23 cellular contexts compared by ENCODE assay signal in the genomic region with DNA sequence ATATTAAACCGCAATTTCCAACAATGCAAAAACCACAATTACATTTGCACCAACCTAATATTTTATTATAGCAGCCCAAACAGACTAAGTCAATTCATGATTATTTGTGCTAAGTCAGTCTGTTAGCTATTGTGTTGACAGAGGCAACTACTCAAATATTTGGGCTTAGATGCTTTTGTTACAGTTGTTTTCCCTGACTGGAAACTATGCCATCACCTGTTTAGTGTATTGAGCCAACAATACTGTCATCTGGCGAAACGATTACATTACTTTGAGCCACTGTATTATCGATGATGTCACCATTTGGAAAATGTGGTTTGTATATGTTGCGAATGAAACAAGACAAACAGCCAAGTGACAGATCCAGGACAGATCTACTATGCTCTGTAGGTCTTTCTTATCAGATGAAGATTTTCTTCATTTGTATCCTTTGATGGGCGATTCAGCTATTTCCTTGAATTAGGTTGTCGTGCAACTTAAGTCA. TPM values are rescaled to one million over a fixed set of nuclear protein-coding genes. Genes with fewer than 3 reads are reported as not detected.
A peak's percentile ranks its signal among the peaks of the same experiment; 100 is the strongest.
DNase-seq lines count a peak whose midpoint lies in the region; ATAC-seq and TF ChIP-seq lines count a peak whose summit lies in the region.
"Had no signal": no experiment of that assay in that cellular context is flagged by ENCODE, and none has a peak within 500 bp of the region (broad histone marks: within the 10 kb centered on the region; RNA-seq: fewer than 3 reads in every experiment).

No MANE protein-coding gene starts in this region.

- no peak for ATAC-seq in HG02870 (IDR thresholded peaks at IDR 0.05; ENCODE audit: unreplicated experiment)
- no peak for ATAC-seq in GM18498 (IDR thresholded peaks at IDR 0.05; ENCODE audit: unreplicated experiment)
- ATAC-seq in CD4-positive, alpha-beta T cell (ENCODE audit: poor library complexity): no peak
- ATAC-seq: GM12878, Panc1, T-cell had no signal

- no peaks in the 10 kb centered on the region for H3K27me3 ChIP-seq in CD4-positive, alpha-beta T cell (ENCODE audit: control insufficient read depth, insufficient read depth, low read length)
- H3K27me3 ChIP-seq: BE2C, MG63 had no signal

- TF ChIP-seq CTCF in CD4-positive, alpha-beta T cell (IDR thresholded peaks at IDR 0.05): no peak

- DNase-seq in NCI-H146 (lab: John Stamatoyannopoulos, UW) (peak; percentile 10), NCI-H146 treated with DMSO at 0.1 percent for 48 hours (lab: John Stamatoyannopoulos, UW; ENCODE audit: unreplicated experiment) (no peak), NCI-H2029 (lab: John Stamatoyannopoulos, UW) (peak; percentile 75), NCI-H774 (lab: John Stamatoyannopoulos, UW) (peak; percentile 89), cerebellum (ENCODE audit: low spot score) (no peak)
- no peak for DNase-seq in CD4-positive, alpha-beta T cell
- DNase-seq: BE2C; CD4-positive, alpha-beta memory T cell; GDM1; GOT3; MG63; NCI-H1105; NCI-H187 treated with DMSO at 0.1 percent for 48 hours; NCI-H2227 treated with DMSO at 0.1 percent for 48 hours; NCI-H526; SK-N-SH; T-cell; T-helper 9 cell had no signal

- intact Hi-C loops in CD4-positive, alpha-beta T cell (cut with DNase I, micrococcal nuclease): loop anchor here (5.0 to 10.0 kb wide), 2 partner anchors 53 to 451 kb away; no protein-coding TSS in a partner anchor

- POLR2A ChIA-PET in CD4-positive, alpha-beta T cell (lab: Charles Lee): interaction anchor here (0.6 kb wide), 1 partner anchor 161 kb away, joined by 3 read pairs; no protein-coding TSS in a partner anchor

- H3K4me3 Mint-ChIP-seq in CD4-positive, alpha-beta T cell: no peak overlapping the region
- H3K4me3 Mint-ChIP-seq: CD4-positive, alpha-beta memory T cell; T-cell had no signal

- no peak overlapping the region for H3K27ac Mint-ChIP-seq in CD4-positive, alpha-beta T cell
- H3K27ac Mint-ChIP-seq: CD4-positive, alpha-beta memory T cell; T-cell had no signal

- H3K9me3 ChIP-seq in CD4-positive, alpha-beta T cell (ENCODE audit: control insufficient read depth, low read length): no peaks in the 10 kb centered on the region
- H3K9me3 ChIP-seq: BE2C, MG63, SK-N-SH had no signal

- H3K4me1 Mint-ChIP-seq in CD4-positive, alpha-beta T cell (ENCODE audit: low read depth): peaks cover 4% of the 10 kb centered on the region

- CTCF ChIA-PET in CD4-positive, alpha-beta T cell (lab: Charles Lee): no interaction called here

- no peak overlapping the region for H3K27ac ChIP-seq in CD4-positive, alpha-beta T cell (ENCODE audit: low read depth, low read length)
- H3K27ac ChIP-seq: 22Rv1 had no signal

- H3K27me3 Mint-ChIP-seq in CD4-positive, alpha-beta T cell: peaks cover 5% of the 10 kb centered on the region

- H3K36me3 Mint-ChIP-seq in CD4-positive, alpha-beta T cell (ENCODE audit: low read depth): no peaks in the 10 kb centered on the region
- H3K36me3 Mint-ChIP-seq: CD4-positive, alpha-beta memory T cell; T-cell had no signal

- no peaks in the 10 kb centered on the region for H3K9me3 Mint-ChIP-seq in CD4-positive, alpha-beta T cell
- H3K9me3 Mint-ChIP-seq: CD4-positive, alpha-beta memory T cell; T-cell had no signal

RNA-seq across cellular contexts. Expression of gene INTS6L, which starts 38.7 kb away (rescaled TPM):
- 28.6 TPM for total RNA-seq in cerebellum
- 10 to 100 TPM; 26.7 to 30.5 TPM for total RNA-seq in CD4-positive, alpha-beta T cell

RNA-seq across cellular contexts. Expression of gene SMIM10L2A, which starts 60.0 kb away (rescaled TPM):
- total RNA-seq in cerebellum: 6.8 TPM
- 1 to 10 TPM; 1.1 to 1.3 TPM for total RNA-seq in CD4-positive, alpha-beta T cell

Comparison
In these comparisons a context has a peak if more than half of its experiments do, and no peak if none do; other contexts are left out.
1. DNase-seq: peak in NCI-H146 (single experiment), NCI-H2029 (single experiment) and NCI-H774 (single experiment); none in NCI-H146 treated with DMSO at 0.1 percent for 48 hours (single experiment), cerebellum (single experiment) and CD4-positive, alpha-beta T cell (0 of 10).